ENCODE assay signal across 1 cellular context in the genomic region with DNA sequence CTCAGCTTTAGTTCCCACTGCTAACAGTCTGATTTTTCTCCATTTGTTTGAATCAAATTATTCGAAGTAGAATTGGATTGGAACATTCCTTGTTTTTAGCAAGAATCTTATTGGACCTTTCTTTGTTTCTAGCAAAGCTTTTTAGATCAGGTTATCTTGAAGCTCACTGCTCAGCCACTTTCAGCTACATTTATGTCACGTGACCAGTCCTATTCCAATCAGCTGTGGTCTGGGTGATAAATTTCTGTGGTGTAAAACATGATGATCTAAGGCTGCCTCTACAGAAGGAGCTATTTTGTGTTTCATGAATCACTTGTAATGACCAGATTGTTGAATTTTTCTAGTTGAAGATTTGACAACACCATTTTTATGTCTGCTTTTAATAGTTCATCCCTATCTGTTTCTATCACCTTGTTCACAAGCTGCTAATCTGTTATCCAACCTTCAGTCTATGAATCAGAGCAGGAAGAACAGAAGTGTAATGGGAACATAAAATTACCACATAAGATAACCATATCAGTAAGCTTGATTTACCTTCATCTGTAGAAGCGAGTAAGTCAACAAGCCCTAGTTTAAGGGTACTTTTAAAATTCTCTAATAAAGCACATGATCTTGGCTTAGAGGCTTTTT.
TF ChIP-seq lines count a peak whose summit lies in the region.

No MANE protein-coding gene starts in this region.

TF ChIP-seq in GM23338, 12 proteins besides CTCF, POLR2A, EP300 and RAD21 (continued from another document):
- TF ChIP-seq, protein P1, sequence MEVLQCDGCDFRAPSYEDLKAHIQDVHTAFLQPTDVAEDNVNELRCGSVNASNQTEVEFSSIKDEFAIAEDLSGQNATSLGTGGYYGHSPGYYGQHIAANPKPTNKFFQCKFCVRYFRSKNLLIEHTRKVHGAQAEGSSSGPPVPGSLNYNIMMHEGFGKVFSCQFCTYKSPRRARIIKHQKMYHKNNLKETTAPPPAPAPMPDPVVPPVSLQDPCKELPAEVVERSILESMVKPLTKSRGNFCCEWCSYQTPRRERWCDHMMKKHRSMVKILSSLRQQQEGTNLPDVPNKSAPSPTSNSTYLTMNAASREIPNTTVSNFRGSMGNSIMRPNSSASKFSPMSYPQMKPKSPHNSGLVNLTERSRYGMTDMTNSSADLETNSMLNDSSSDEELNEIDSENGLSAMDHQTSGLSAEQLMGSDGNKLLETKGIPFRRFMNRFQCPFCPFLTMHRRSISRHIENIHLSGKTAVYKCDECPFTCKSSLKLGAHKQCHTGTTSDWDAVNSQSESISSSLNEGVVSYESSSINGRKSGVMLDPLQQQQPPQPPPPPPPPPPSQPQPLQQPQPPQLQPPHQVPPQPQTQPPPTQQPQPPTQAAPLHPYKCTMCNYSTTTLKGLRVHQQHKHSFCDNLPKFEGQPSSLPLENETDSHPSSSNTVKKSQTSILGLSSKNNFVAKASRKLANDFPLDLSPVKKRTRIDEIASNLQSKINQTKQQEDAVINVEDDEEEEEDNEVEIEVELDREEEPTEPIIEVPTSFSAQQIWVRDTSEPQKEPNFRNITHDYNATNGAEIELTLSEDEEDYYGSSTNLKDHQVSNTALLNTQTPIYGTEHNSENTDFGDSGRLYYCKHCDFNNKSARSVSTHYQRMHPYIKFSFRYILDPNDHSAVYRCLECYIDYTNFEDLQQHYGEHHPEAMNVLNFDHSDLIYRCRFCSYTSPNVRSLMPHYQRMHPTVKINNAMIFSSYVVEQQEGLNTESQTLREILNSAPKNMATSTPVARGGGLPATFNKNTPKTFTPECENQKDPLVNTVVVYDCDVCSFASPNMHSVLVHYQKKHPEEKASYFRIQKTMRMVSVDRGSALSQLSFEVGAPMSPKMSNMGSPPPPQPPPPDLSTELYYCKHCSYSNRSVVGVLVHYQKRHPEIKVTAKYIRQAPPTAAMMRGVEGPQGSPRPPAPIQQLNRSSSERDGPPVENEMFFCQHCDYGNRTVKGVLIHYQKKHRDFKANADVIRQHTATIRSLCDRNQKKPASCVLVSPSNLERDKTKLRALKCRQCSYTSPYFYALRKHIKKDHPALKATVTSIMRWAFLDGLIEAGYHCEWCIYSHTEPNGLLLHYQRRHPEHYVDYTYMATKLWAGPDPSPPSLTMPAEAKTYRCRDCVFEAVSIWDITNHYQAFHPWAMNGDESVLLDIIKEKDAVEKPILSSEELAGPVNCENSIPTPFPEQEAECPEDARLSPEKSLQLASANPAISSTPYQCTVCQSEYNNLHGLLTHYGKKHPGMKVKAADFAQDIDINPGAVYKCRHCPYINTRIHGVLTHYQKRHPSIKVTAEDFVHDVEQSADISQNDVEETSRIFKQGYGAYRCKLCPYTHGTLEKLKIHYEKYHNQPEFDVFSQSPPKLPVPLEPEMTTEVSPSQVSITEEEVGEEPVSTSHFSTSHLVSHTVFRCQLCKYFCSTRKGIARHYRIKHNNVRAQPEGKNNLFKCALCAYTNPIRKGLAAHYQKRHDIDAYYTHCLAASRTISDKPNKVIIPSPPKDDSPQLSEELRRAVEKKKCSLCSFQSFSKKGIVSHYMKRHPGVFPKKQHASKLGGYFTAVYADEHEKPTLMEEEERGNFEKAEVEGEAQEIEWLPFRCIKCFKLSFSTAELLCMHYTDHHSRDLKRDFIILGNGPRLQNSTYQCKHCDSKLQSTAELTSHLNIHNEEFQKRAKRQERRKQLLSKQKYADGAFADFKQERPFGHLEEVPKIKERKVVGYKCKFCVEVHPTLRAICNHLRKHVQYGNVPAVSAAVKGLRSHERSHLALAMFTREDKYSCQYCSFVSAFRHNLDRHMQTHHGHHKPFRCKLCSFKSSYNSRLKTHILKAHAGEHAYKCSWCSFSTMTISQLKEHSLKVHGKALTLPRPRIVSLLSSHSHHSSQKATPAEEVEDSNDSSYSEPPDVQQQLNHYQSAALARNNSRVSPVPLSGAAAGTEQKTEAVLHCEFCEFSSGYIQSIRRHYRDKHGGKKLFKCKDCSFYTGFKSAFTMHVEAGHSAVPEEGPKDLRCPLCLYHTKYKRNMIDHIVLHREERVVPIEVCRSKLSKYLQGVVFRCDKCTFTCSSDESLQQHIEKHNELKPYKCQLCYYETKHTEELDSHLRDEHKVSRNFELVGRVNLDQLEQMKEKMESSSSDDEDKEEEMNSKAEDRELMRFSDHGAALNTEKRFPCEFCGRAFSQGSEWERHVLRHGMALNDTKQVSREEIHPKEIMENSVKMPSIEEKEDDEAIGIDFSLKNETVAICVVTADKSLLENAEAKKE (CRISPR knock-in tag; IDR thresholded peaks at IDR 0.05) = no peak
- TF ChIP-seq CREB1 (CRISPR knock-in tag; IDR thresholded peaks at IDR 0.05; ENCODE audit: low read depth) (no peak), EZH2phosphoT487 (IDR thresholded peaks at IDR 0.05; ENCODE audit: unreplicated experiment) (no peak), STAT1 (IDR thresholded peaks at IDR 0.05; ENCODE audit: unreplicated experiment) (no peak), EZH2 (IDR thresholded peaks at IDR 0.05; ENCODE audit: low read depth, unreplicated experiment) (no peak)
- TF ChIP-seq, protein P2, sequence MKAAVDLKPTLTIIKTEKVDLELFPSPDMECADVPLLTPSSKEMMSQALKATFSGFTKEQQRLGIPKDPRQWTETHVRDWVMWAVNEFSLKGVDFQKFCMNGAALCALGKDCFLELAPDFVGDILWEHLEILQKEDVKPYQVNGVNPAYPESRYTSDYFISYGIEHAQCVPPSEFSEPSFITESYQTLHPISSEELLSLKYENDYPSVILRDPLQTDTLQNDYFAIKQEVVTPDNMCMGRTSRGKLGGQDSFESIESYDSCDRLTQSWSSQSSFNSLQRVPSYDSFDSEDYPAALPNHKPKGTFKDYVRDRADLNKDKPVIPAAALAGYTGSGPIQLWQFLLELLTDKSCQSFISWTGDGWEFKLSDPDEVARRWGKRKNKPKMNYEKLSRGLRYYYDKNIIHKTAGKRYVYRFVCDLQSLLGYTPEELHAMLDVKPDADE (IDR thresholded peaks at IDR 0.05) = no peak
